In genomic region chr15:52528465-52529288, GRCh38 we compare ENCODE assay signal across 8 cellular contexts. TPM values are rescaled to one million over a fixed set of nuclear protein-coding genes. Genes with fewer than 3 reads are reported as not detected.
DNase-seq lines count a peak whose midpoint lies in the region; ATAC-seq, FAIRE-seq and TF ChIP-seq lines count a peak whose summit lies in the region.

TSS of gene MYO5A (minus strand) at chr15:52528880. CDS start at chr15:52528806, 74 bp downstream.

- FAIRE-seq in pancreas (lab: Jason Lieb, UNC) = no peak

- H3K9me3 ChIP-seq in SK-N-SH (no peaks in the 10 kb centered on the region), pancreas (no peaks in the 10 kb centered on the region), thyroid gland (no peaks in the 10 kb centered on the region)

- H3K9me3 Mint-ChIP-seq in IgD-negative memory B cell (no peaks in the 10 kb centered on the region), glutamatergic neuron (ENCODE audit: unreplicated experiment) (peaks cover 15% of the 10 kb centered on the region)

- no peaks in the 10 kb centered on the region for H3K27me3 ChIP-seq in SK-N-SH (ENCODE audit: insufficient read depth)
- peaks cover 0 to 6% (median 0%) of the 10 kb centered on the region in 4 donors for H3K27me3 ChIP-seq in pancreas
- no peaks in the 10 kb centered on the region for H3K27me3 ChIP-seq in thyroid gland

- TF ChIP-seq POLR2A in thyroid gland (IDR thresholded peaks at IDR 0.05) = peak in 1 of 2 donors; percentile 50

- peaks cover 2% of the 10 kb centered on the region for H4K20me1 ChIP-seq in SK-N-SH (ENCODE audit: insufficient read depth)

- POLR2A ChIA-PET in SK-N-SH (lab: Yijun Ruan, JAX) = no interaction called here

- peaks cover 15 to 37% (median 33%) of the 10 kb centered on the region in 3 donors for H3K4me1 Mint-ChIP-seq in IgD-negative memory B cell
- peaks cover 12% of the 10 kb centered on the region for H3K4me1 Mint-ChIP-seq in glutamatergic neuron (ENCODE audit: low read depth, unreplicated experiment)

- H2AFZ ChIP-seq in SK-N-SH (ENCODE audit: low read depth) = peak within 1 kb of the TSS; percentile 95

- peaks cover 35% of the 10 kb centered on the region for H3K79me2 ChIP-seq in SK-N-SH (ENCODE audit: insufficient read depth)

- intact Hi-C loops in pancreas (cut with DNase I) (no loop called here), thyroid gland (cut with DNase I) (loop anchor here (5.0 kb wide), 1 partner anchor 39 kb away; the partner anchor contains the start of gene ARPP19)

- H3K4me3 ChIP-seq in SK-N-SH (ENCODE audit: low read depth in 2 of 2, low read length in 1 of 2) (peak within 1 kb of the TSS; percentile 83 to 93), pancreas (peak within 1 kb of the TSS; percentile 72 to 91 (median 80)), thyroid gland (replicated peaks in 1 of 3) (peak within 1 kb of the TSS; percentile 57 to 85 (median 83))

- H3K4me1 ChIP-seq in SK-N-SH (ENCODE audit: control insufficient read depth in 1 of 2, insufficient read depth in 2 of 2, low read depth in 1 of 2, low read length in 1 of 2) = peaks cover 0 to 13% of the 10 kb centered on the region in 2 experiments; a peak in 2 of 4 replicates
- peaks cover 0 to 10% (median 6%) of the 10 kb centered on the region in 3 donors for H3K4me1 ChIP-seq in pancreas
- H3K4me1 ChIP-seq in thyroid gland = peaks cover 8 to 10% of the 10 kb centered on the region in 2 donors

- peaks cover 8% of the 10 kb centered on the region for H3F3A ChIP-seq in SK-N-SH (replicated peaks; ENCODE audit: insufficient read depth)

- no peak for TF ChIP-seq EP300 in SK-N-SH (IDR thresholded peaks at IDR 0.05; ENCODE audit: borderline replicate concordance in 1 of 2, low read depth in 1 of 2, low read length in 1 of 2)

- peak within 1 kb of the TSS; percentile 79 for H3K9ac ChIP-seq in SK-N-SH

- H3K36me3 Mint-ChIP-seq in IgD-negative memory B cell (no peaks in the 10 kb centered on the region), glutamatergic neuron (ENCODE audit: unreplicated experiment) (no peaks in the 10 kb centered on the region)

- H3K27ac Mint-ChIP-seq in IgD-negative memory B cell (peak within 1 kb of the TSS; percentile 82 to 96 (median 90)), glutamatergic neuron (ENCODE audit: unreplicated experiment) (peak within 1 kb of the TSS; percentile 93)

- WGBS in SK-N-SH (ENCODE audit: low lambda C conversion rate) = 0% methylated on average over 7 of the region's 103 CpGs
- 0% methylated on average over 42 to 103 of the region's 103 CpGs for whole genome bisulfite sequencing in pancreas, 2 donors
- 0% methylated on average over 7 to 17 of the region's 103 CpGs for WGBS in thyroid gland, 2 donors

- peak; percentile 35; the same call in 1 of the 2 replicates for TF ChIP-seq RAD21 in SK-N-SH (IDR thresholded peaks at IDR 0.05; ENCODE audit: low read length)

- H3K27me3 Mint-ChIP-seq in IgD-negative memory B cell = no peaks in the 10 kb centered on the region
- peaks cover 9% of the 10 kb centered on the region for H3K27me3 Mint-ChIP-seq in glutamatergic neuron (ENCODE audit: unreplicated experiment)

- ATAC-seq in GM21529 (IDR thresholded peaks at IDR 0.05; ENCODE audit: unreplicated experiment) (peak; percentile 83), pancreas (peak; percentile 88 to 93 (median 92))

- peak within 1 kb of the TSS; percentile 90 for H3K4me2 ChIP-seq in SK-N-SH

- H3K27ac ChIP-seq in SK-N-SH (ENCODE audit: low read depth in 2 of 2, low read length in 1 of 2) (peak within 1 kb of the TSS; percentile 56 to 64; a peak in 3 of 4 replicates), pancreas (peak within 1 kb of the TSS; percentile 1 to 64 (median 50)), thyroid gland (peak within 1 kb of the TSS in 2 of 3 donors; percentile 73 to 78)

- CTCF ChIA-PET in SK-N-SH (lab: Yijun Ruan, JAX) = interaction anchor here (0.5 to 1.2 kb wide), 5 partner anchors 9 to 213 kb away, joined by 3 to 8 read pairs (median 3); no protein-coding TSS in a partner anchor

- DNase-seq in ELF-1 (ENCODE audit: low read depth, low spot score) (peak; percentile 70), SK-N-SH (peak; percentile 89), glutamatergic neuron (peak; percentile 85), pancreas (peak; percentile 61 to 87 (median 68)), thyroid gland (peak; percentile 67 to 68)
- peak; percentile 82 for DNase-seq in activated naive CD4-positive, alpha-beta T cell treated with anti-CD3 and anti-CD28 coated beads, Interleukin-2, amount 50 U/mL, for 16 hours

- TF ChIP-seq CTCF in SK-N-SH (IDR thresholded peaks at IDR 0.05) (peak; percentile 14; the same call in 1 of the 2 replicates), glutamatergic neuron (IDR thresholded peaks at IDR 0.05; ENCODE audit: partially characterized antibody, unreplicated experiment) (no peak), pancreas (IDR thresholded peaks at IDR 0.05) (no peak), thyroid gland (IDR thresholded peaks at IDR 0.05) (peak in 3 of 6 experiments; percentile 13 to 55 (median 31))

- H3K36me3 ChIP-seq in SK-N-SH (replicated peaks in 1 of 2; ENCODE audit: control insufficient read depth in 1 of 2, insufficient read depth in 2 of 2, low read length in 1 of 2) (no peaks in the 10 kb centered on the region), pancreas (no peaks in the 10 kb centered on the region), thyroid gland (no peaks in the 10 kb centered on the region)

- H3K4me3 Mint-ChIP-seq in IgD-negative memory B cell = peak within 1 kb of the TSS; percentile 91 to 100 (median 96)
- H3K4me3 Mint-ChIP-seq in glutamatergic neuron (ENCODE audit: unreplicated experiment) = peak within 1 kb of the TSS; percentile 96

- H3K9me2 ChIP-seq in SK-N-SH = no peaks in the 10 kb centered on the region

TF ChIP-seq in SK-N-SH, 30 proteins besides CTCF, POLR2A, EP300 and RAD21:
- TF ChIP-seq POLR2AphosphoS5 (IDR thresholded peaks at IDR 0.05; ENCODE audit: low read depth, low read length) = peak; percentile 32; the same call in 1 of the 2 replicates
- peak; percentile 14; the same call in 1 of the 2 replicates for TF ChIP-seq MAX (IDR thresholded peaks at IDR 0.05; ENCODE audit: low read depth)
- peak; percentile 43; the same call in 1 of the 2 replicates for TF ChIP-seq YY1 (IDR thresholded peaks at IDR 0.05; ENCODE audit: low read depth)
- peak; percentile 35; the same call in 1 of the 2 replicates for TF ChIP-seq NRF1 (IDR thresholded peaks at IDR 0.05; ENCODE audit: low read depth, low read length)
- no peak for TF ChIP-seq SIN3A (IDR thresholded peaks at IDR 0.05; ENCODE audit: borderline replicate concordance, low read depth, low read length)
- no peak for TF ChIP-seq TCF12 (IDR thresholded peaks at IDR 0.05)
- peak; percentile 32; the same call in 1 of the 2 replicates for TF ChIP-seq SMC3 (IDR thresholded peaks at IDR 0.05; ENCODE audit: low read depth, low read length)
- 0 out of 2 replicates have a peak, but pooled peaks have one; percentile 28 for TF ChIP-seq MXI1 (IDR thresholded peaks at IDR 0.05; ENCODE audit: low read depth, low read length)

RNA-seq across cellular contexts. Expression of gene MYO5A, which starts in this region (rescaled TPM):
- polyA plus RNA-seq in IgD-negative memory B cell (16.7 TPM), SK-N-SH (2012; rRNA removed) (11.0 and 12.1 TPM in 2 replicates), pancreas (1 to 10 TPM; 2.4 to 3.1 TPM)
- polyA plus RNA-seq in SK-N-SH (2012; cell fraction: cytosol; rRNA removed) = 11.0 and 12.7 TPM in 2 replicates
- polyA plus RNA-seq in SK-N-SH (2012; cell fraction: nucleus; rRNA removed) = 11.3 and 16.1 TPM in 2 replicates
- total RNA-seq in glutamatergic neuron (ENCODE audit: unreplicated experiment) (61.0 TPM), pancreas (10 to 100 TPM in 3 of 6 donors, 1 to 10 TPM in 3; 7.2 to 11.9 (median 9.8) TPM), thyroid gland (10 to 100 TPM; 23.3 to 44.1 (median 34.7) TPM)

Comparison
In these comparisons a context has a peak if more than half of its experiments do, and no peak if none do; other contexts are left out.
1. Peak in every context shown above with its lines: DNase-seq, ATAC-seq, H3K4me3 ChIP-seq and H3K27ac ChIP-seq.